8 cellular contexts compared by ENCODE assay signal in the genomic region with DNA sequence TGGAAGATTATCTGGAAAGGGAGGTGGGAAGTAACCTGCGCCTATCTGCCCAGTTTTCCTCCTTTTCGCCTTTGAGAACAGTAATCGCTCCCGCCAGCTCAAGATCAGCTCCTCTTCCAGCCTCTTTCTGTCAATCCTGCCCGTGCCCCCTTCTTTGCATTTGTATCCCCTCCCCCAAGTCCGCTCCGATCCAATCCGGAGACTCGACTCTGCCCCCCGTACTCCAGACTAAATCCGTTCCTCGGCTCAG. TPM values are rescaled to one million over a fixed set of nuclear protein-coding genes. Genes with fewer than 3 reads are reported as not detected.
DNase-seq lines count a peak whose midpoint lies in the region; ATAC-seq, FAIRE-seq and TF ChIP-seq lines count a peak whose summit lies in the region.

No MANE protein-coding gene starts in this region.

- H3K9ac ChIP-seq in NT2/D1 (ENCODE audit: insufficient read length, low read depth) (peak overlapping the region; percentile 71), H1 (replicated peaks in 1 of 4; ENCODE audit: extremely low read depth in 1 of 4, low read depth in 3 of 4, low read length in 3 of 4) (peak overlapping the region in 3 of 4 experiments; percentile 82 to 99 (median 94); a peak in 6 of 7 replicates), neuronal stem cell (ENCODE audit: low read depth, low read length, poor library complexity) (peak overlapping the region; percentile 38)

- CTCF ChIA-PET in Caco-2 (lab: Charles Lee), result interaction anchor here (0.9 to 3.3 kb wide), 12 partner anchors 20 to 314 kb away, joined by 3 to 49 read pairs (median 6); partner anchors contain the start of genes ACTMAP, EGLN2 and SNRPA
- CTCF ChIA-PET in H1 (lab: Charles Lee; ENCODE audit: partially characterized antibody), result interaction anchor here (0.6 to 3.9 kb wide), 7 partner anchors 19 to 1825 kb away, joined by 3 to 29 read pairs (median 3); partner anchors contain the start of gene EGLN2

- intact Hi-C loops in Caco-2 (cut with micrococcal nuclease; ENCODE audit: unreplicated experiment), result loop anchor here (1.0 to 2.0 kb wide), 4 partner anchors 21 to 61 kb away; partner anchors contain the start of genes COQ8B and SNRPA

- H3K4me3 Mint-ChIP-seq in Caco-2 (ENCODE audit: unreplicated experiment), result peak overlapping the region; percentile 81

- H2BK12ac ChIP-seq in H1 (ENCODE audit: low read depth, low read length) (peak overlapping the region; percentile 95; the same call in 1 of the 2 replicates), neuronal stem cell (ENCODE audit: low read length) (no peak overlapping the region)

- H3K9me3 ChIP-seq in Caco-2 (no peaks in the 10 kb centered on the region), NT2/D1 (ENCODE audit: insufficient read depth, low read length) (no peaks in the 10 kb centered on the region), H1 (ENCODE audit: insufficient read depth in 2 of 2, low read depth in 1 of 2, low read length in 1 of 2) (no peaks in the 10 kb centered on the region), neuronal stem cell (replicated peaks in 1 of 2; ENCODE audit: control insufficient read depth in 2 of 2, insufficient read depth in 1 of 2, low read depth in 1 of 2, low read length in 2 of 2) (no peaks in the 10 kb centered on the region)

- peak in 1 of 2 experiments; percentile 89; a peak in 2 of 3 replicates for TF ChIP-seq POLR2A in H1 (IDR thresholded peaks at IDR 0.05; ENCODE audit: control extremely low read depth in 1 of 2, low read depth in 2 of 2, low read length in 2 of 2)

- H2BK120ac ChIP-seq in H1 (replicated peaks; ENCODE audit: low read depth, low read length) (no peak overlapping the region), neuronal stem cell (ENCODE audit: low read depth, low read length) (no peak overlapping the region)

- H3K79me1 ChIP-seq in H1 (ENCODE audit: low read depth, low read length) (no peaks in the 10 kb centered on the region), neuronal stem cell (ENCODE audit: low read depth, low read length) (no peaks in the 10 kb centered on the region)

- H2AFZ ChIP-seq in H1 (ENCODE audit: low read length) (0 out of 2 replicates have a peak overlapping the region, but pooled peaks have one; percentile 59), neuronal stem cell (ENCODE audit: low read length) (peak overlapping the region; percentile 35)

- H4K5ac ChIP-seq in H1 (ENCODE audit: insufficient read length, low read depth, low read length), result peak overlapping the region; percentile 87

- WGBS in H1 (ENCODE audit: extremely low coverage in 1 of 2, insufficient coverage in 1 of 2, insufficient read length in 1 of 2, insufficient replicate concordance in 2 of 2, low coverage in 1 of 2, low lambda C conversion rate in 2 of 2, missing lambda C conversion rate in 1 of 2), 2 experiments, result 2% methylated on average over 10 of the region's 12 CpGs; no CpG with 5 or more reads in 1 of the 2 experiments
- WGBS in neuronal stem cell (ENCODE audit: extremely low coverage in 2 of 2, insufficient read length in 2 of 2, insufficient replicate concordance in 1 of 2), 2 donors, result no CpG with 5 or more reads among the region's 12 CpGs

- POLR2A ChIA-PET in Caco-2 (lab: Charles Lee), result interaction anchor here (0.6 to 3.2 kb wide), 22 partner anchors 11 to 1690 kb away, joined by 3 to 147 read pairs (median 6); partner anchors contain the start of genes ACTMAP, COQ8B, EGLN2 and HNRNPUL1
- POLR2A ChIA-PET in H1 (lab: Charles Lee; ENCODE audit: partially characterized antibody), result interaction anchor here (0.9 to 17.9 kb wide), 15 partner anchors 9 to 486 kb away, joined by 3 to 399 read pairs (median 6); partner anchors contain the start of genes ACTMAP, EGLN2, HNRNPUL1 and NUMBL

- H3K79me2 ChIP-seq in H1 (ENCODE audit: control insufficient read depth in 1 of 2, insufficient read depth in 2 of 2, low read length in 2 of 2), result no peaks in the 10 kb centered on the region

- H4K91ac ChIP-seq in H1 (replicated peaks; ENCODE audit: insufficient read length, low read length), result no peak overlapping the region
- no peak overlapping the region for H4K91ac ChIP-seq in neuronal stem cell (ENCODE audit: low read depth, low read length, poor library complexity)

- no peaks in the 10 kb centered on the region for H3K9me3 Mint-ChIP-seq in Caco-2 (ENCODE audit: unreplicated experiment)

- H3K4ac ChIP-seq in H1 (replicated peaks; ENCODE audit: insufficient read length, low read depth, low read length) (peak overlapping the region; percentile 20), neuronal stem cell (ENCODE audit: low read length) (no peak overlapping the region)

- peak overlapping the region; percentile 94 to 96 for H3K4me2 ChIP-seq in H1 (ENCODE audit: insufficient read depth in 1 of 2, low read depth in 2 of 2, low read length in 2 of 2)
- peak overlapping the region; percentile 58 for H3K4me2 ChIP-seq in neuronal stem cell (ENCODE audit: insufficient read depth, low read length, poor library complexity, severe bottlenecking)

- H3K27ac ChIP-seq in H1 (ENCODE audit: low read depth, low read length) (peak overlapping the region; percentile 99), neuronal stem cell (replicated peaks; ENCODE audit: low read length) (peak overlapping the region; percentile 100)

- no peak for ATAC-seq in GM19395 (IDR thresholded peaks at IDR 0.05; ENCODE audit: unreplicated experiment)

- H3K36me3 Mint-ChIP-seq in Caco-2 (ENCODE audit: insufficient read depth, unreplicated experiment), result peaks cover 17% of the 10 kb centered on the region

- peak overlapping the region; percentile 91 for H2AK5ac ChIP-seq in H1 (ENCODE audit: low read depth, low read length)
- no peak overlapping the region for H2AK5ac ChIP-seq in neuronal stem cell (ENCODE audit: low read depth, low read length)

- no peak for TF ChIP-seq RAD21 in H1 (IDR thresholded peaks at IDR 0.05 in 1 of 2, conservative IDR thresholded peaks at IDR 0.05 in 1 of 2; ENCODE audit: low read depth in 2 of 2, low read length in 2 of 2)

- H3K14ac ChIP-seq in H1 (ENCODE audit: insufficient read length) (peak overlapping the region; percentile 14), neuronal stem cell (ENCODE audit: low read length) (no peak overlapping the region)

- no peak for TF ChIP-seq EP300 in H1 (IDR thresholded peaks at IDR 0.05; ENCODE audit: borderline replicate concordance in 1 of 2, low read depth in 2 of 2, low read length in 2 of 2)

- H2BK20ac ChIP-seq in H1 (ENCODE audit: low read length), result no peak overlapping the region; the same call in 1 of the 2 replicates

- H3K4me1 ChIP-seq in Caco-2 (peaks cover 6% of the 10 kb centered on the region; the same call in 1 of the 2 replicates), NT2/D1 (ENCODE audit: insufficient read depth, insufficient read length) (peaks cover 10% of the 10 kb centered on the region), H1 (replicated peaks in 1 of 4; ENCODE audit: control insufficient read depth in 3 of 4, insufficient read depth in 4 of 4, low read length in 3 of 4) (peaks cover 0 to 14% (median 6%) of the 10 kb centered on the region in 4 experiments; a peak in 6 of 7 replicates), neuronal stem cell (ENCODE audit: control insufficient read depth in 2 of 2, insufficient read depth in 1 of 2, low read depth in 1 of 2, low read length in 2 of 2) (peaks cover 0 to 6% of the 10 kb centered on the region in 2 donors)

- TF ChIP-seq CTCF in Caco-2 (IDR thresholded peaks at IDR 0.05; ENCODE audit: insufficient read depth in 1 of 2, low read depth in 1 of 2, low read length in 1 of 2, severe bottlenecking in 1 of 2, unreplicated experiment in 1 of 2) (no peak), H1 (IDR thresholded peaks at IDR 0.05; ENCODE audit: control extremely low read depth in 1 of 3, insufficient read depth in 1 of 3, low read depth in 1 of 3, low read length in 3 of 3) (no peak)

- H3K18ac ChIP-seq in H1 (ENCODE audit: extremely low read depth, low read length) (peak overlapping the region; percentile 95), neuronal stem cell (ENCODE audit: low read length) (peak overlapping the region; percentile 25)

- peaks cover 8% of the 10 kb centered on the region; the same call in 1 of the 2 replicates for H3K23me2 ChIP-seq in H1 (ENCODE audit: low read depth, low read length)

- no peak overlapping the region for H3K23ac ChIP-seq in H1 (ENCODE audit: insufficient read length)
- H3K23ac ChIP-seq in neuronal stem cell (ENCODE audit: low read depth, low read length, poor library complexity), result peak overlapping the region; percentile 18

- FAIRE-seq in H1 (lab: Jason Lieb, UNC), result no peak

- no peaks in the 10 kb centered on the region for H4K20me1 ChIP-seq in H1 (replicated peaks in 1 of 2; ENCODE audit: control insufficient read depth in 1 of 2, insufficient read depth in 2 of 2, low read length in 2 of 2)

- H2BK5ac ChIP-seq in H1 (ENCODE audit: low read depth, low read length) (peak overlapping the region; percentile 97), neuronal stem cell (ENCODE audit: low read length) (no peak overlapping the region)

- no peaks in the 10 kb centered on the region for H3K27me3 Mint-ChIP-seq in Caco-2 (ENCODE audit: insufficient read depth, unreplicated experiment)

- no peak overlapping the region for H3K56ac ChIP-seq in H1 (replicated peaks; ENCODE audit: insufficient read length, low read depth, low read length)

- H4K8ac ChIP-seq in H1 (ENCODE audit: extremely low read depth, insufficient read depth, low read length), result peak overlapping the region; percentile 89; the same call in 1 of the 2 replicates
- no peak overlapping the region for H4K8ac ChIP-seq in neuronal stem cell (ENCODE audit: low read depth, low read length)

- peak overlapping the region; percentile 83 for H3K27ac Mint-ChIP-seq in Caco-2 (ENCODE audit: unreplicated experiment)

- H3K36me3 ChIP-seq in Caco-2 (ENCODE audit: control insufficient read depth, insufficient read depth, low read length), result no peaks in the 10 kb centered on the region; the same call in 1 of the 2 replicates
- peaks cover 25% of the 10 kb centered on the region for H3K36me3 ChIP-seq in NT2/D1 (ENCODE audit: insufficient read depth, insufficient read length, low read length)
- no peaks in the 10 kb centered on the region for H3K36me3 ChIP-seq in H1 (ENCODE audit: control insufficient read depth in 2 of 4, insufficient read depth in 4 of 4, low read length in 3 of 4)
- H3K36me3 ChIP-seq in neuronal stem cell (replicated peaks in 1 of 2; ENCODE audit: control insufficient read depth in 2 of 2, insufficient read depth in 2 of 2, low read length in 2 of 2), result peaks cover 0 to 1% of the 10 kb centered on the region in 2 donors

- H3K4me3 ChIP-seq in Caco-2 (ENCODE audit: low read depth, low read length) (peak overlapping the region; percentile 64), NT2/D1 (ENCODE audit: insufficient read length, low read depth) (peak overlapping the region; percentile 24), H1 (ENCODE audit: extremely low read depth in 1 of 4, insufficient read depth in 2 of 4, low read depth in 3 of 4, low read length in 4 of 4) (peak overlapping the region; percentile 71 to 90 (median 86)), neuronal stem cell (ENCODE audit: low read length in 2 of 2) (peak overlapping the region; percentile 64 to 81)

- H3K27me3 ChIP-seq in Caco-2 (replicated peaks; ENCODE audit: control insufficient read depth, insufficient read depth, low read length), result no peaks in the 10 kb centered on the region
- no peaks in the 10 kb centered on the region for H3K27me3 ChIP-seq in NT2/D1 (ENCODE audit: insufficient read depth, insufficient read length)
- H3K27me3 ChIP-seq in H1 (replicated peaks in 1 of 4; ENCODE audit: control insufficient read depth in 3 of 4, extremely low read depth in 1 of 4, insufficient read depth in 3 of 4, low read length in 3 of 4), result no peaks in the 10 kb centered on the region
- H3K27me3 ChIP-seq in neuronal stem cell (ENCODE audit: control insufficient read depth in 3 of 3, insufficient read depth in 3 of 3, low read depth in 1 of 3, low read length in 3 of 3), result no peaks in the 10 kb centered on the region

- BruUV-seq in Caco-2 (replicated peaks; lab: Mats Ljungman, UMichigan), result no TSS peak

- H3K4me1 Mint-ChIP-seq in Caco-2 (ENCODE audit: low read depth, unreplicated experiment), result peaks cover 18% of the 10 kb centered on the region

- DNase-seq in Caco-2, result no peak
- DNase-seq in NT2/D1 (ENCODE audit: low read depth, low spot score), result no peak
- no peak for DNase-seq in H1 (ENCODE audit: low read depth in 1 of 2, low spot score in 2 of 2)
- no peak for DNase-seq in neuronal stem cell (ENCODE audit: low spot score)
- DNase-seq in NK-92 treated with Interleukin-12 subunit alpha and Interleukin-12 subunit beta, amount 100 ng/mL, for 24 hours (lab: John Stamatoyannopoulos, UW), result no peak
- no peak for DNase-seq in NCI-H1105 treated with DMSO at 0.1 percent for 48 hours (lab: John Stamatoyannopoulos, UW)
- no peak for DNase-seq in NCI-H2029 (lab: John Stamatoyannopoulos, UW)

- H2BK15ac ChIP-seq in H1 (ENCODE audit: low read length) (peak overlapping the region; percentile 99), neuronal stem cell (ENCODE audit: low read length) (no peak overlapping the region)

RNA-seq across cellular contexts. Expression of gene RAB4B, which starts 0.3 kb away (rescaled TPM):
- 19.9 and 21.5 TPM in 2 replicates for total RNA-seq in Caco-2 (2022)
- 15.8 and 15.9 TPM in 2 replicates for total RNA-seq in H1 (2021; fragmentation: NEBNext Ultra II Directional; extraction: Animal tissue kit (Norgen Biotek cat#: 25700))
- 28.6 and 42.1 TPM in 2 replicates for polyA plus RNA-seq in H1 (2011; rRNA removed)
- polyA plus RNA-seq in H1 (2011; cell fraction: cytosol; rRNA removed), result 29.6 TPM
- 33.6 TPM for polyA plus RNA-seq in H1 (2011; cell fraction: nucleus; rRNA removed)
- 9.8 to 26.8 TPM (median 21.5 TPM) in 4 replicates for polyA plus RNA-seq in H1 (2012, experiment 1 of 2)
- polyA plus RNA-seq in H1 (2012, experiment 2 of 2), result 21.1 TPM
- 11.6 TPM for polyA plus RNA-seq in H1 (2013, experiment 1 of 2)
- polyA plus RNA-seq in H1 (2013, experiment 2 of 2), result 13.2 TPM
- 7.0 and 9.0 TPM in 2 replicates for polyA minus RNA-seq in H1 (2011; rRNA and poly(A)+ RNA removed)
- polyA minus RNA-seq in H1 (2011; cell fraction: cytosol; rRNA and poly(A)+ RNA removed), result 8.1 TPM
- 4.1 TPM for polyA minus RNA-seq in H1 (2011; cell fraction: nucleus; rRNA and poly(A)+ RNA removed)
- polyA plus RNA-seq in neuronal stem cell (2013, experiment 1 of 2), result 15.1 TPM
- 14.9 TPM for polyA plus RNA-seq in neuronal stem cell (2013, experiment 2 of 2)

RNA-seq across cellular contexts. Expression of gene MIA, which starts 2.4 kb away (rescaled TPM):
- total RNA-seq in Caco-2 (2022), result 1.1 and 1.3 TPM in 2 replicates
- total RNA-seq in H1 (2021; fragmentation: NEBNext Ultra II Directional; extraction: Animal tissue kit (Norgen Biotek cat#: 25700)), result not detected in 2 replicates
- polyA plus RNA-seq in H1 (2011; rRNA removed), result not detected in 2 replicates
- polyA plus RNA-seq in H1 (2011; cell fraction: cytosol; rRNA removed), result not detected
- polyA plus RNA-seq in H1 (2011; cell fraction: nucleus; rRNA removed), result 1.3 TPM
- 0.56 TPM in 1 of 4 replicates, not detected in the others for polyA plus RNA-seq in H1 (2012, experiment 1 of 2)
- not detected for polyA plus RNA-seq in H1 (2012, experiment 2 of 2)
- 0.26 TPM for polyA plus RNA-seq in H1 (2013, experiment 1 of 2)
- 0.11 TPM for polyA plus RNA-seq in H1 (2013, experiment 2 of 2)
- not detected in 2 replicates for polyA minus RNA-seq in H1 (2011; rRNA and poly(A)+ RNA removed)
- polyA minus RNA-seq in H1 (2011; cell fraction: cytosol; rRNA and poly(A)+ RNA removed), result not detected
- polyA minus RNA-seq in H1 (2011; cell fraction: nucleus; rRNA and poly(A)+ RNA removed), result not detected
- 0.15 TPM for polyA plus RNA-seq in neuronal stem cell (2013, experiment 1 of 2)
- polyA plus RNA-seq in neuronal stem cell (2013, experiment 2 of 2), result 0.32 TPM

RNA-seq across cellular contexts. Expression of gene EGLN2, which starts 21.3 kb away (rescaled TPM):
- total RNA-seq in Caco-2 (2022), result 135 and 144 TPM in 2 replicates
- 101 and 103 TPM in 2 replicates for total RNA-seq in H1 (2021; fragmentation: NEBNext Ultra II Directional; extraction: Animal tissue kit (Norgen Biotek cat#: 25700))
- polyA plus RNA-seq in H1 (2011; rRNA removed), result 86.9 and 101 TPM in 2 replicates
- 92.3 TPM for polyA plus RNA-seq in H1 (2011; cell fraction: cytosol; rRNA removed)
- polyA plus RNA-seq in H1 (2011; cell fraction: nucleus; rRNA removed), result 115 TPM
- polyA plus RNA-seq in H1 (2012, experiment 1 of 2), result 67.8 to 136 TPM (median 115 TPM) in 4 replicates
- 88.1 TPM for polyA plus RNA-seq in H1 (2012, experiment 2 of 2)
- 71.6 TPM for polyA plus RNA-seq in H1 (2013, experiment 1 of 2)
- polyA plus RNA-seq in H1 (2013, experiment 2 of 2), result 70.0 TPM
- polyA minus RNA-seq in H1 (2011; rRNA and poly(A)+ RNA removed), result 53.1 and 75.3 TPM in 2 replicates
- 54.2 TPM for polyA minus RNA-seq in H1 (2011; cell fraction: cytosol; rRNA and poly(A)+ RNA removed)
- 66.5 TPM for polyA minus RNA-seq in H1 (2011; cell fraction: nucleus; rRNA and poly(A)+ RNA removed)
- polyA plus RNA-seq in neuronal stem cell (2013, experiment 1 of 2), result 66.3 TPM
- polyA plus RNA-seq in neuronal stem cell (2013, experiment 2 of 2), result 59.8 TPM

RNA-seq across cellular contexts. Expression of gene SNRPA, which starts 26.7 kb away (rescaled TPM):
- total RNA-seq in Caco-2 (2022), result 133 and 134 TPM in 2 replicates
- 201 and 220 TPM in 2 replicates for total RNA-seq in H1 (2021; fragmentation: NEBNext Ultra II Directional; extraction: Animal tissue kit (Norgen Biotek cat#: 25700))
- polyA plus RNA-seq in H1 (2011; rRNA removed), result 202 and 283 TPM in 2 replicates
- polyA plus RNA-seq in H1 (2011; cell fraction: cytosol; rRNA removed), result 244 TPM
- 580 TPM for polyA plus RNA-seq in H1 (2011; cell fraction: nucleus; rRNA removed)
- polyA plus RNA-seq in H1 (2012, experiment 1 of 2), result 183 to 289 TPM (median 274 TPM) in 4 replicates
- 187 TPM for polyA plus RNA-seq in H1 (2012, experiment 2 of 2)
- polyA plus RNA-seq in H1 (2013, experiment 1 of 2), result 254 TPM
- 247 TPM for polyA plus RNA-seq in H1 (2013, experiment 2 of 2)
- polyA minus RNA-seq in H1 (2011; rRNA and poly(A)+ RNA removed), result 310 and 364 TPM in 2 replicates
- 247 TPM for polyA minus RNA-seq in H1 (2011; cell fraction: cytosol; rRNA and poly(A)+ RNA removed)
- polyA minus RNA-seq in H1 (2011; cell fraction: nucleus; rRNA and poly(A)+ RNA removed), result 135 TPM
- 346 TPM for polyA plus RNA-seq in neuronal stem cell (2013, experiment 1 of 2)
- 347 TPM for polyA plus RNA-seq in neuronal stem cell (2013, experiment 2 of 2)

RNA-seq across cellular contexts. Expression of gene ACTMAP, which starts 27.4 kb away (rescaled TPM):
- total RNA-seq in Caco-2 (2022), result 28.0 and 29.2 TPM in 2 replicates
- total RNA-seq in H1 (2021; fragmentation: NEBNext Ultra II Directional; extraction: Animal tissue kit (Norgen Biotek cat#: 25700)), result 24.8 and 26.5 TPM in 2 replicates
- 24.1 and 30.3 TPM in 2 replicates for polyA plus RNA-seq in H1 (2011; rRNA removed)
- polyA plus RNA-seq in H1 (2011; cell fraction: cytosol; rRNA removed), result 15.6 TPM
- 50.3 TPM for polyA plus RNA-seq in H1 (2011; cell fraction: nucleus; rRNA removed)
- 25.7 to 38.2 TPM (median 32.4 TPM) in 4 replicates for polyA plus RNA-seq in H1 (2012, experiment 1 of 2)
- polyA plus RNA-seq in H1 (2012, experiment 2 of 2), result 21.4 TPM
- 16.8 TPM for polyA plus RNA-seq in H1 (2013, experiment 1 of 2)
- polyA plus RNA-seq in H1 (2013, experiment 2 of 2), result 15.6 TPM
- polyA minus RNA-seq in H1 (2011; rRNA and poly(A)+ RNA removed), result 10.9 and 13.6 TPM in 2 replicates
- polyA minus RNA-seq in H1 (2011; cell fraction: cytosol; rRNA and poly(A)+ RNA removed), result 18.9 TPM
- polyA minus RNA-seq in H1 (2011; cell fraction: nucleus; rRNA and poly(A)+ RNA removed), result 10.9 TPM
- 12.8 TPM for polyA plus RNA-seq in neuronal stem cell (2013, experiment 1 of 2)
- 13.2 TPM for polyA plus RNA-seq in neuronal stem cell (2013, experiment 2 of 2)

Comparison
In these comparisons a context has a peak if more than half of its experiments do, and no peak if none do; other contexts are left out.
1. H3K4me3 ChIP-seq: peak in every context shown above with its lines; median percentile 86 in H1; 72 in neuronal stem cell; 64 in Caco-2; 24 in NT2/D1.
2. H3K9ac ChIP-seq: peak in every context shown above with its lines; median percentile 94 in H1; 71 in NT2/D1; 38 in neuronal stem cell.